In the genomic region with DNA sequence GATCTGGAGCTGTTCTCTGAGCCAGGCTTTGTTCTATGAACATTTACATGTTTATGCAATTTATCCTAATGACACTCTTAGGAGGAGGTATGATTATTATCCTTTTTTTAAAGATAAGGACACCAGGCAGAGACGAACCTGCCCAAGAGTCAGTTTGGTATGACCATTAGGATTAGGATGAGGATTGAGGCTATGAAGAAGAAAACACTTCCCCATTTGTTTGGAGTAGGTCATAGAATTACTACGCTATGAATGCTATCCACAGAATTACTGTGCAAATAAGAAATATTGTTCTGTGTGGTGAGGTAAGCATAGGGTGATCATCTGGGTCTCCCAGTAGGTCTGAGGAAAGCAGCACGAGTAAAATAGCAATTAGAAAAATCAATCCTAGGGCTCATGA, we compare ENCODE assay signal across 17 cellular contexts. TPM values are rescaled to one million over a fixed set of nuclear protein-coding genes. Genes with fewer than 3 reads are reported as not detected.
DNase-seq lines count a peak whose midpoint lies in the region; ATAC-seq and TF ChIP-seq lines count a peak whose summit lies in the region.
"Had no signal": no experiment of that assay in that cellular context is flagged by ENCODE, and none has a peak within 500 bp of the region (broad histone marks: within the 10 kb centered on the region; RNA-seq: fewer than 3 reads in every experiment).

No MANE protein-coding gene starts in this region.

- 77% methylated on average over 3 of the region's 3 CpGs for WGBS in SK-N-SH (ENCODE audit: low lambda C conversion rate)

- H3K4me3 ChIP-seq in CD4-positive, alpha-beta memory T cell (ENCODE audit: low read length in 2 of 2), result no peak overlapping the region
- no peak overlapping the region for H3K4me3 ChIP-seq in SK-N-SH (ENCODE audit: low read depth in 2 of 2, low read length in 1 of 2)
- H3K4me3 ChIP-seq: A549, lung, psoas muscle, SJSA1 had no signal

- no peak for TF ChIP-seq RAD21 in SK-N-SH (IDR thresholded peaks at IDR 0.05; ENCODE audit: low read length)

- intact Hi-C loops in CD4-positive, alpha-beta memory T cell (cut with micrococcal nuclease), result loop anchor here (5.0 kb wide), 1 partner anchor 119 kb away; a partner anchor contains a TSS

- no peaks in the 10 kb centered on the region for H3K9me3 ChIP-seq in CD4-positive, alpha-beta memory T cell (ENCODE audit: control insufficient read depth in 1 of 2, low read length in 2 of 2)
- no peaks in the 10 kb centered on the region for H3K9me3 ChIP-seq in SK-N-SH
- H3K9me3 ChIP-seq: A549, psoas muscle, SJSA1 had no signal

- no peak overlapping the region for H3K9ac ChIP-seq in SK-N-SH

- no peaks in the 10 kb centered on the region for H3K9me3 Mint-ChIP-seq in T-helper 2 cell treated with Interferon-gamma antibody and Interleukin-4, amounts not matched to agents 5 μg/mL and 100 μg/mL, for 36 hours
- no peaks in the 10 kb centered on the region for H3K9me3 Mint-ChIP-seq in CD4-positive, alpha-beta memory T cell
- H3K9me3 Mint-ChIP-seq in activated CD8-positive, alpha-beta T cell treated with anti-CD3 and anti-CD28 coated beads, Interleukin-2, amount 10 ng/mL, durations not matched to agents 7 days and 5 days (ENCODE audit: insufficient read depth), result no peaks in the 10 kb centered on the region
- no peaks in the 10 kb centered on the region for H3K9me3 Mint-ChIP-seq in naive thymus-derived CD8-positive, alpha-beta T cell

- no peak overlapping the region for H3K4me2 ChIP-seq in SK-N-SH
- H3K4me2 ChIP-seq: A549 had no signal

- H4K20me1 ChIP-seq in SK-N-SH (ENCODE audit: insufficient read depth), result no peaks in the 10 kb centered on the region

- ATAC-seq in activated CD8-positive, alpha-beta T cell treated with anti-CD3 and anti-CD28 coated beads, Interleukin-2, amount 10 ng/mL, durations not matched to agents 7 days and 5 days, result no peak
- ATAC-seq in naive thymus-derived CD8-positive, alpha-beta T cell, result no peak
- ATAC-seq in GM18868 (IDR thresholded peaks at IDR 0.05; ENCODE audit: unreplicated experiment), result no peak
- ATAC-seq: A549; activated naive CD4-positive, alpha-beta T cell treated with anti-CD3 and anti-CD28 coated beads, Interleukin-2, amount 50 U/mL, for 72 hours; psoas muscle had no signal

- no peak overlapping the region for H3K27ac ChIP-seq in CD4-positive, alpha-beta memory T cell (ENCODE audit: low read depth, low read length)
- no peak overlapping the region for H3K27ac ChIP-seq in SK-N-SH (ENCODE audit: low read depth in 2 of 2, low read length in 1 of 2)
- H3K27ac ChIP-seq: A549, psoas muscle, SJSA1 had no signal

- H2AFZ ChIP-seq in SK-N-SH (ENCODE audit: low read depth), result no peak overlapping the region

- no peak for TF ChIP-seq EP300 in SK-N-SH (IDR thresholded peaks at IDR 0.05; ENCODE audit: borderline replicate concordance in 1 of 2, low read depth in 1 of 2, low read length in 1 of 2)

- H3K4me3 Mint-ChIP-seq in T-helper 2 cell treated with Interferon-gamma antibody and Interleukin-4, amounts not matched to agents 5 μg/mL and 100 μg/mL, for 36 hours, result peak overlapping the region; percentile 32
- peak overlapping the region in 2 of 8 donors; percentile 1 to 36 for H3K4me3 Mint-ChIP-seq in CD4-positive, alpha-beta memory T cell
- H3K4me3 Mint-ChIP-seq in activated CD8-positive, alpha-beta T cell treated with anti-CD3 and anti-CD28 coated beads, Interleukin-2, amount 10 ng/mL, durations not matched to agents 7 days and 5 days, result no peak overlapping the region
- peak overlapping the region in 4 of 10 donors; percentile 1 to 59 (median 22) for H3K4me3 Mint-ChIP-seq in naive thymus-derived CD8-positive, alpha-beta T cell
- H3K4me3 Mint-ChIP-seq: B cell had no signal

- H3K9me2 ChIP-seq in SK-N-SH, result no peaks in the 10 kb centered on the region

- no peak for TF ChIP-seq CTCF in SK-N-SH (IDR thresholded peaks at IDR 0.05)

- H3K36me3 ChIP-seq in CD4-positive, alpha-beta memory T cell (ENCODE audit: insufficient read depth, low read length), result peaks cover 28% of the 10 kb centered on the region
- no peaks in the 10 kb centered on the region for H3K36me3 ChIP-seq in SK-N-SH (replicated peaks in 1 of 2; ENCODE audit: control insufficient read depth in 1 of 2, insufficient read depth in 2 of 2, low read length in 1 of 2)
- H3K36me3 ChIP-seq: SJSA1 had no signal

- CTCF ChIA-PET in CD4-positive, alpha-beta memory T cell (lab: Charles Lee; ENCODE audit: partially characterized antibody), result interaction anchor here (0.5 to 2.6 kb wide), 7 partner anchors 10 to 1265 kb away, joined by 3 to 12 read pairs (median 4); a partner anchor contains a TSS
- CTCF ChIA-PET in activated CD8-positive, alpha-beta T cell treated with anti-CD3 and anti-CD28 coated beads, Interleukin-2, amount 10 ng/mL, durations not matched to agents 7 days and 5 days (lab: Charles Lee), result interaction anchor here (1.5 to 2.7 kb wide), 3 partner anchors 10 to 29 kb away, joined by 4 to 18 read pairs (median 7); no protein-coding TSS in a partner anchor
- CTCF ChIA-PET in SK-N-SH (lab: Yijun Ruan, JAX), result interaction anchor here (2.5 kb wide), 1 partner anchor 10 kb away, joined by 14 read pairs; no protein-coding TSS in a partner anchor

- H3K27me3 ChIP-seq in CD4-positive, alpha-beta memory T cell (ENCODE audit: insufficient read depth, low read length), result no peaks in the 10 kb centered on the region
- no peaks in the 10 kb centered on the region for H3K27me3 ChIP-seq in SK-N-SH (ENCODE audit: insufficient read depth)
- H3K27me3 ChIP-seq: SJSA1 had no signal

- H3K4me1 ChIP-seq in CD4-positive, alpha-beta memory T cell (ENCODE audit: insufficient read depth, low read length), result peaks cover 58% of the 10 kb centered on the region
- H3K4me1 ChIP-seq in SK-N-SH (ENCODE audit: control insufficient read depth in 1 of 2, insufficient read depth in 2 of 2, low read depth in 1 of 2, low read length in 1 of 2), result no peaks in the 10 kb centered on the region
- H3K4me1 ChIP-seq: A549, SJSA1 had no signal

- no peaks in the 10 kb centered on the region for H3K79me2 ChIP-seq in SK-N-SH (ENCODE audit: insufficient read depth)

- H3K27me3 Mint-ChIP-seq in T-helper 2 cell treated with Interferon-gamma antibody and Interleukin-4, amounts not matched to agents 5 μg/mL and 100 μg/mL, for 36 hours (ENCODE audit: low read depth), result no peaks in the 10 kb centered on the region
- no peaks in the 10 kb centered on the region for H3K27me3 Mint-ChIP-seq in CD4-positive, alpha-beta memory T cell
- H3K27me3 Mint-ChIP-seq in activated CD8-positive, alpha-beta T cell treated with anti-CD3 and anti-CD28 coated beads, Interleukin-2, amount 10 ng/mL, durations not matched to agents 7 days and 5 days (ENCODE audit: low read depth), result no peaks in the 10 kb centered on the region
- no peaks in the 10 kb centered on the region for H3K27me3 Mint-ChIP-seq in naive thymus-derived CD8-positive, alpha-beta T cell
- H3K27me3 Mint-ChIP-seq: B cell had no signal

- H3K27ac Mint-ChIP-seq in T-helper 2 cell treated with Interferon-gamma antibody and Interleukin-4, amounts not matched to agents 5 μg/mL and 100 μg/mL, for 36 hours, result peak overlapping the region; percentile 57
- peak overlapping the region in 6 of 7 donors; percentile 77 to 90 (median 86) for H3K27ac Mint-ChIP-seq in CD4-positive, alpha-beta memory T cell
- H3K27ac Mint-ChIP-seq in activated CD8-positive, alpha-beta T cell treated with anti-CD3 and anti-CD28 coated beads, Interleukin-2, amount 10 ng/mL, durations not matched to agents 7 days and 5 days, result peak overlapping the region; percentile 83
- peak overlapping the region in 7 of 10 donors; percentile 39 to 94 (median 80) for H3K27ac Mint-ChIP-seq in naive thymus-derived CD8-positive, alpha-beta T cell
- H3K27ac Mint-ChIP-seq: B cell had no signal

- H3K4me1 Mint-ChIP-seq in T-helper 2 cell treated with Interferon-gamma antibody and Interleukin-4, amounts not matched to agents 5 μg/mL and 100 μg/mL, for 36 hours (ENCODE audit: low read depth), result peaks cover 48% of the 10 kb centered on the region
- H3K4me1 Mint-ChIP-seq in CD4-positive, alpha-beta memory T cell, result peaks cover 51 to 67% (median 60%) of the 10 kb centered on the region in 4 donors
- peaks cover 52% of the 10 kb centered on the region for H3K4me1 Mint-ChIP-seq in activated CD8-positive, alpha-beta T cell treated with anti-CD3 and anti-CD28 coated beads, Interleukin-2, amount 10 ng/mL, durations not matched to agents 7 days and 5 days (ENCODE audit: low read depth)
- peaks cover 17 to 61% (median 52%) of the 10 kb centered on the region in 4 donors for H3K4me1 Mint-ChIP-seq in naive thymus-derived CD8-positive, alpha-beta T cell

- H3K36me3 Mint-ChIP-seq in T-helper 2 cell treated with Interferon-gamma antibody and Interleukin-4, amounts not matched to agents 5 μg/mL and 100 μg/mL, for 36 hours (ENCODE audit: low read depth), result peaks cover 71% of the 10 kb centered on the region
- peaks cover 37 to 60% of the 10 kb centered on the region in 2 donors for H3K36me3 Mint-ChIP-seq in CD4-positive, alpha-beta memory T cell
- peaks cover 65% of the 10 kb centered on the region for H3K36me3 Mint-ChIP-seq in activated CD8-positive, alpha-beta T cell treated with anti-CD3 and anti-CD28 coated beads, Interleukin-2, amount 10 ng/mL, durations not matched to agents 7 days and 5 days (ENCODE audit: low read depth)
- peaks cover 10 to 46% (median 23%) of the 10 kb centered on the region in 3 donors for H3K36me3 Mint-ChIP-seq in naive thymus-derived CD8-positive, alpha-beta T cell

- no peaks in the 10 kb centered on the region for H3F3A ChIP-seq in SK-N-SH (replicated peaks; ENCODE audit: insufficient read depth)

- no peak for DNase-seq in T-helper 2 cell treated with Interferon-gamma antibody and Interleukin-4, amounts not matched to agents 5 μg/mL and 100 μg/mL, for 36 hours (ENCODE audit: low spot score)
- DNase-seq in T-helper 2 cell (no peak), SK-N-SH (no peak), HT-29 (ENCODE audit: low spot score) (no peak)
- no peak for DNase-seq in CD4-positive, alpha-beta memory T cell
- DNase-seq in activated CD8-positive, alpha-beta T cell treated with anti-CD3 and anti-CD28 coated beads, Interleukin-2, amount 10 ng/mL, durations not matched to agents 7 days and 5 days, result no peak
- no peak for DNase-seq in naive thymus-derived CD8-positive, alpha-beta T cell
- DNase-seq: cerebellar nuclear complex, head of caudate nucleus, NCI-H526 treated with DMSO at 0.1 percent for 48 hours, psoas muscle had no signal

- POLR2A ChIA-PET in CD4-positive, alpha-beta memory T cell (lab: Charles Lee; ENCODE audit: partially characterized antibody), result interaction anchor here (1.6 to 4.8 kb wide), 2 partner anchors 12 to 23 kb away, joined by 4 to 27 read pairs; a partner anchor contains a TSS
- POLR2A ChIA-PET in activated CD8-positive, alpha-beta T cell treated with anti-CD3 and anti-CD28 coated beads, Interleukin-2, amount 10 ng/mL, durations not matched to agents 7 days and 5 days (lab: Charles Lee), result interaction anchor here (0.7 to 1.1 kb wide), 2 partner anchors 117 to 471 kb away, joined by 3 to 4 read pairs; a partner anchor contains a TSS
- POLR2A ChIA-PET in naive thymus-derived CD8-positive, alpha-beta T cell (lab: Charles Lee), result no interaction called here
- POLR2A ChIA-PET in SK-N-SH (lab: Yijun Ruan, JAX), result no interaction called here

RNA-seq across cellular contexts. Expression of a gene that starts 24.0 kb away (rescaled TPM):
- total RNA-seq in CD4-positive, alpha-beta memory T cell, result 10 to 100 TPM; 51.5 to 58.7 TPM
- polyA plus RNA-seq in CD4-positive, alpha-beta memory T cell, result 10 to 100 TPM; 40.7 to 55.1 TPM
- total RNA-seq in activated CD8-positive, alpha-beta T cell treated with anti-CD3 and anti-CD28 coated beads, Interleukin-2, amount 10 ng/mL, durations not matched to agents 7 days and 5 days, result 10 to 100 TPM; 56.5 to 59.4 TPM
- 10 to 100 TPM; 37.8 to 38.2 TPM for total RNA-seq in naive thymus-derived CD8-positive, alpha-beta T cell
- polyA plus RNA-seq in naive thymus-derived CD8-positive, alpha-beta T cell, result 10 to 100 TPM; 23.3 to 48.3 (median 32.1) TPM
- 0.47 and 0.67 TPM in 2 replicates for polyA plus RNA-seq in SK-N-SH (2012; rRNA removed)
- polyA plus RNA-seq in SK-N-SH (2012; cell fraction: cytosol; rRNA removed), result 1.3 and 2.1 TPM in 2 replicates
- polyA plus RNA-seq in SK-N-SH (2012; cell fraction: nucleus; rRNA removed), result 0.13 and 0.51 TPM in 2 replicates
- total RNA-seq in HT-29 (2014; rRNA removed; shearing (Covaris generic)), result 0.21 and 0.28 TPM in 2 replicates

RNA-seq across cellular contexts. Expression of a gene that starts 52.4 kb away (rescaled TPM):
- under 1 TPM; 0.17 to 0.38 TPM for total RNA-seq in CD4-positive, alpha-beta memory T cell
- polyA plus RNA-seq in CD4-positive, alpha-beta memory T cell, result 1 to 10 TPM in 1 of 2 donors, under 1 TPM in 1; 0.79 to 1.4 TPM
- under 1 TPM; 0.37 to 0.40 TPM for total RNA-seq in activated CD8-positive, alpha-beta T cell treated with anti-CD3 and anti-CD28 coated beads, Interleukin-2, amount 10 ng/mL, durations not matched to agents 7 days and 5 days
- total RNA-seq in naive thymus-derived CD8-positive, alpha-beta T cell, result under 1 TPM in 1 of 2 experiments, not detected in 1; 0.16 TPM
- polyA plus RNA-seq in naive thymus-derived CD8-positive, alpha-beta T cell, result under 1 TPM; 0.11 to 0.87 (median 0.18) TPM
- polyA plus RNA-seq in SK-N-SH (2012; rRNA removed), result 0.05 and 0.16 TPM in 2 replicates
- polyA plus RNA-seq in SK-N-SH (2012; cell fraction: cytosol; rRNA removed), result 0.18 and 0.25 TPM in 2 replicates
- polyA plus RNA-seq in SK-N-SH (2012; cell fraction: nucleus; rRNA removed), result not detected in 2 replicates
- not detected in 2 replicates for total RNA-seq in HT-29 (2014; rRNA removed; shearing (Covaris generic))
- total RNA-seq: B cell, SJSA1 had no signal

Comparison
In these comparisons a context has a peak if more than half of its experiments do, and no peak if none do; other contexts are left out.
1. RNA of a gene that starts 24.0 kb away (total RNA-seq): 56.5 to 59.4 TPM in activated CD8-positive, alpha-beta T cell treated with anti-CD3 and anti-CD28 coated beads, Interleukin-2, amount 10 ng/mL, durations not matched to agents 7 days and 5 days, 51.5 to 58.7 TPM in CD4-positive, alpha-beta memory T cell and 37.8 to 38.2 TPM in naive thymus-derived CD8-positive, alpha-beta T cell; 0.21 to 0.28 TPM in HT-29; every median in the first group is over 10 times any median in the second.
2. POLR2A ChIA-PET loops: an anchor here in CD4-positive, alpha-beta memory T cell (1.6 to 4.8 kb wide) and activated CD8-positive, alpha-beta T cell treated with anti-CD3 and anti-CD28 coated beads, Interleukin-2, amount 10 ng/mL, durations not matched to agents 7 days and 5 days (0.7 to 1.1 kb wide); none called in naive thymus-derived CD8-positive, alpha-beta T cell and SK-N-SH.
3. Peak in every context shown above with its lines, with median percentiles within 50 percentile points of each other: H3K27ac Mint-ChIP-seq.